ENCODE assay signal across 8 cellular contexts in the genomic region with DNA sequence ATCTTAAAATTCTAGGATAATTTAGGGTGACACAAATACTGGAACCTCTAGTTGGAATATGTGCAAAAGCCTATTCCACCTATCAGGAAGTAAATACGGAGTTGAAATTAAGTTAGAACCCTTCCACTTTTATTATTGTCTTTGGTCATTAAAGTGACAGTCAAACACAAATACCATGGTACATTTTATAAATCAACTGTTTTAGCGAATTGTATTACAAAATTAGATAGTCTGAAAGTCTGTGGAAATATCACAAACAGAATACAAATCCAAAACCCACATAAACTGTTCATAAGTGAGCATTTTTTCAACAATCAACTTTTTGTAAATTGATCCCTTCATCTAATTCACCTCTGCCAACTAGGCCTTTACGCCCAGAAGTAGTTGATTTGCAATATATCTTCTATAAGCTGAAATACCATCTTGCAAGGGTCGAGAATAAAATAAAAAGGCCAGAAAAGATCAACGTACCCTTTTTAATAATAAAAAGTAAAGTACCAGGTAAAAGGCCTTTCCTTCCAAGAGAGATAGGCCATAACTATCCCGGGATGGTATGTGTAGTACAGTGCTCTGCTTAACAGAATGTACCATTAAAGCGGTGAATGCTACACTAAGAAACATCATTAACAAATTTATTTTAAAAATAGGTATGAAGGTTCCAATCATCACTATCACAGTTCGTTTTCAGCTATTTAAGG. TPM values are rescaled to one million over a fixed set of nuclear protein-coding genes. Genes with fewer than 3 reads are reported as not detected.
DNase-seq lines count a peak whose midpoint lies in the region; ATAC-seq, FAIRE-seq and TF ChIP-seq lines count a peak whose summit lies in the region.

No MANE protein-coding gene starts in this region.

- FAIRE-seq in GM12878 (lab: Jason Lieb, UNC) = no peak

- H2AFZ ChIP-seq in GM12878 (ENCODE audit: control insufficient read depth, low read depth, low read length) = no peak overlapping the region

- peak overlapping the region; percentile 98 for H3K27ac ChIP-seq in HEK293 (ENCODE audit: extremely low read depth, low read depth, low read length)
- H3K27ac ChIP-seq in GM12878 (ENCODE audit: control insufficient read depth, insufficient read depth) = peak overlapping the region; percentile 89
- peak overlapping the region; percentile 67 to 79 for H3K27ac ChIP-seq in liver (ENCODE audit: low read depth in 1 of 2, low read length in 2 of 2)
- H3K27ac ChIP-seq in transverse colon = peak overlapping the region; percentile 96 to 99 (median 98)

- WGBS in GM12878 (ENCODE audit: insufficient coverage, insufficient replicate concordance, low lambda C conversion rate, missing lambda C conversion rate) = under 1% methylated on average over 8 of the region's 8 CpGs
- WGBS in liver = 5% methylated on average over 8 of the region's 8 CpGs
- 2 to 3% methylated on average over 8 of the region's 8 CpGs for WGBS in transverse colon (ENCODE audit: low coverage in 1 of 2), 2 donors

- no peaks in the 10 kb centered on the region; the same call in 1 of the 2 replicates for H3K4me1 ChIP-seq in HEK293 (ENCODE audit: control insufficient read depth, insufficient read depth, low read length)
- no peaks in the 10 kb centered on the region; the same call in 1 of the 2 replicates for H3K4me1 ChIP-seq in GM12878 (ENCODE audit: control insufficient read depth, insufficient read depth, low read length)
- peaks cover 8 to 18% (median 10%) of the 10 kb centered on the region in 4 donors for H3K4me1 ChIP-seq in liver (ENCODE audit: control insufficient read depth in 4 of 4, insufficient read depth in 4 of 4, low read length in 3 of 4)
- peaks cover 10 to 57% (median 29%) of the 10 kb centered on the region in 4 donors for H3K4me1 ChIP-seq in transverse colon

- POLR2A ChIA-PET in HEK293 (lab: Yijun Ruan, JAX) (interaction anchor here (0.8 to 1.2 kb wide), 2 partner anchors 10 to 67 kb away, joined by 3 to 4 read pairs; no protein-coding TSS in a partner anchor), GM12878 (lab: Charles Lee) (interaction anchor here (0.6 to 3.1 kb wide), 6 partner anchors 23 to 221 kb away, joined by 3 to 9 read pairs (median 4); no protein-coding TSS in a partner anchor)

- H3K4me3 ChIP-seq in AG09309 (ENCODE audit: control insufficient read depth, low read depth, low read length) (peak overlapping the region; percentile 92), HEK293 (ENCODE audit: low read depth, low read length) (peak overlapping the region; percentile 71), GM12878 (peak overlapping the region; percentile 92), liver (ENCODE audit: low read depth in 1 of 3, low read length in 3 of 3) (peak overlapping the region; percentile 78 to 100 (median 87)), transverse colon (peak overlapping the region; percentile 71 to 88 (median 84))

- no peak for TF ChIP-seq EP300 in GM12878 (IDR thresholded peaks at IDR 0.05; ENCODE audit: borderline replicate concordance in 1 of 2, control insufficient read depth in 1 of 2, low read depth in 2 of 2, low read length in 2 of 2)
- no peak for TF ChIP-seq EP300 in transverse colon (IDR thresholded peaks at IDR 0.05; ENCODE audit: low read depth)

- TF ChIP-seq POLR2A in GM12878 (IDR thresholded peaks at IDR 0.05; ENCODE audit: low read depth, low read length) = no peak
- TF ChIP-seq POLR2A in transverse colon (IDR thresholded peaks at IDR 0.05) = no peak

- H3K9ac ChIP-seq in GM12878 (ENCODE audit: control insufficient read depth, insufficient read depth, low read length) (peak overlapping the region; percentile 93), liver (ENCODE audit: low read depth in 1 of 2, low read length in 2 of 2) (peak overlapping the region; percentile 94 to 97)

- SMC1A ChIA-PET in GM12878 (lab: Charles Lee; ENCODE audit: uncharacterized antibody, unreplicated experiment) = interaction anchor here (1.0 to 7.2 kb wide), 6 partner anchors 19 to 65 kb away, joined by 3 to 74 read pairs (median 6); no protein-coding TSS in a partner anchor

- H3K9me3 ChIP-seq in HEK293 (ENCODE audit: control insufficient read depth, insufficient read depth, low read depth, low read length) = no peaks in the 10 kb centered on the region
- no peaks in the 10 kb centered on the region for H3K9me3 ChIP-seq in GM12878 (replicated peaks; ENCODE audit: control insufficient read depth, insufficient read depth, low read length)
- H3K9me3 ChIP-seq in liver (ENCODE audit: control insufficient read depth in 4 of 4, low read length in 3 of 4) = no peaks in the 10 kb centered on the region
- no peaks in the 10 kb centered on the region for H3K9me3 ChIP-seq in transverse colon

- BruUV-seq in GM12878 (replicated peaks; lab: Mats Ljungman, UMichigan) = TSS peak; percentile 64

- H3K79me2 ChIP-seq in GM12878 (ENCODE audit: control insufficient read depth, insufficient read depth, low read length) = peaks cover 73% of the 10 kb centered on the region

- intact Hi-C loops in GM12878 (cut with micrococcal nuclease; ENCODE audit: unreplicated experiment) = loop anchor here (2.0 kb wide), 1 partner anchor 69 kb away; a partner anchor contains a TSS
- intact Hi-C loops in transverse colon (cut with DNase I; ENCODE audit: low total_unique reads) = loop anchor here (5.0 kb wide), 1 partner anchor 68 kb away; a partner anchor contains a TSS
- intact Hi-C loops in left colon (cut with DNase I, micrococcal nuclease) = no loop called here

- H3K36me3 ChIP-seq in HEK293 (ENCODE audit: control insufficient read depth in 2 of 2, insufficient read depth in 1 of 2, low read length in 2 of 2) (peaks cover 4 to 14% of the 10 kb centered on the region in 2 experiments; a peak in 2 of 3 replicates), GM12878 (ENCODE audit: control insufficient read depth in 2 of 2, insufficient read depth in 2 of 2, low read length in 1 of 2) (peaks cover 0 to 6% of the 10 kb centered on the region in 2 experiments; a peak in 2 of 4 replicates), liver (ENCODE audit: control insufficient read depth in 4 of 4, insufficient read depth in 3 of 4, low read depth in 1 of 4, low read length in 3 of 4) (no peaks in the 10 kb centered on the region), transverse colon (no peaks in the 10 kb centered on the region)

- peak overlapping the region; percentile 75 for H3K4me2 ChIP-seq in GM12878 (ENCODE audit: control insufficient read depth, insufficient read depth)

- in situ Hi-C loops in GM12878 (cut with MboI) (no loop called here), transverse colon (cut with MboI; ENCODE audit: low pct_ligation_motif_present in 1 of 4, low pct_unique_long_range_greater_than_20kb in 1 of 4, low sequenced_read_pairs in 3 of 4) (no loop called here)

- no peak for TF ChIP-seq RAD21 in GM12878 (IDR thresholded peaks at IDR 0.05; ENCODE audit: insufficient read depth, low read depth, low read length)
- no peak for TF ChIP-seq RAD21 in liver (IDR thresholded peaks at IDR 0.05)

- CTCF ChIA-PET in HEK293 (lab: Yijun Ruan, JAX) = no interaction called here
- CTCF ChIA-PET in GM12878 (lab: Yijun Ruan, JAX) = interaction anchor here (1.1 to 6.8 kb wide), 7 partner anchors 26 to 44 kb away, joined by 3 to 44 read pairs (median 3); no protein-coding TSS in a partner anchor

- RAD21 ChIA-PET in GM12878 (lab: Charles Lee; ENCODE audit: unreplicated experiment) = interaction anchor here (0.6 to 2.5 kb wide), 6 partner anchors 9 to 242 kb away, joined by 3 to 12 read pairs (median 3); a partner anchor contains a TSS

- DNase-seq in AG09309 (ENCODE audit: low read depth) = no peak
- no peak for DNase-seq in GM12878 (ENCODE audit: low read depth, low spot score)
- no peak for DNase-seq in transverse colon
- DNase-seq in stimulated activated CD4-positive, alpha-beta T cell treated with anti-CD3 and anti-CD28 coated beads, Interleukin-4, amount 100 ng/mL, for 24 hours = no peak
- DNase-seq in left colon = no peak

- no peaks in the 10 kb centered on the region for H3K27me3 ChIP-seq in GM12878 (replicated peaks in 1 of 2; ENCODE audit: control insufficient read depth in 2 of 2, insufficient read depth in 2 of 2, low read length in 1 of 2)
- no peaks in the 10 kb centered on the region for H3K27me3 ChIP-seq in liver (ENCODE audit: control insufficient read depth in 4 of 4, insufficient read depth in 4 of 4, low read length in 3 of 4)
- no peaks in the 10 kb centered on the region for H3K27me3 ChIP-seq in transverse colon

- H4K20me1 ChIP-seq in GM12878 (ENCODE audit: control insufficient read depth, insufficient read depth) = no peaks in the 10 kb centered on the region

- ATAC-seq in GM12878 (no peak), left colon (no peak), GM21526 (IDR thresholded peaks at IDR 0.05; ENCODE audit: low FRiP score, unreplicated experiment) (no peak)

- TF ChIP-seq CTCF in AG09309 (IDR thresholded peaks at IDR 0.05; ENCODE audit: control insufficient read depth, insufficient read depth, low read depth, low read length, missing control alignments) (no peak), HEK293 (tag by site-specific recombination; IDR thresholded peaks at IDR 0.05) (no peak), GM12878 (IDR thresholded peaks at IDR 0.05 in 2 of 3, conservative IDR thresholded peaks at IDR 0.05 in 1 of 3; ENCODE audit: control insufficient read depth in 2 of 3, extremely low read depth in 1 of 3, insufficient read depth in 1 of 3, low read depth in 3 of 3, low read length in 3 of 3) (no peak), liver (IDR thresholded peaks at IDR 0.05; ENCODE audit: low read depth, low read length, missing input control) (no peak), transverse colon (IDR thresholded peaks at IDR 0.05) (no peak)

TF ChIP-seq in liver, 16 proteins besides CTCF, POLR2A, EP300 and RAD21 (continues in another document):
- TF ChIP-seq TAF1 (conservative IDR thresholded peaks at IDR 0.05) (no peak), JUND (IDR thresholded peaks at IDR 0.05) (no peak)

RNA-seq across cellular contexts. Expression of a gene that starts 1.3 kb away (rescaled TPM):
- total RNA-seq in GM12878 (2013; cell fraction: nucleolus; rRNA removed) = 756 and 775 TPM in 2 replicates
- 81.6 and 89.0 TPM in 2 replicates for total RNA-seq in GM12878 (2014; rRNA removed)
- 81.4 and 96.3 TPM in 2 replicates for total RNA-seq in GM12878 (2014; rRNA removed; fragmentation: Illumina TruSeq; extraction: Trizol)
- 71.0 and 78.8 TPM in 2 replicates for total RNA-seq in GM12878 (2021)
- 59.4 TPM for polyA plus RNA-seq in GM12878 (2011; ENCODE audit: low read depth)
- polyA plus RNA-seq in GM12878 (2011; rRNA removed) = 83.7 and 114 TPM in 2 replicates
- 34.3 and 50.2 TPM in 2 replicates for polyA plus RNA-seq in GM12878 (2011; cell fraction: cytosol; rRNA removed)
- polyA plus RNA-seq in GM12878 (2011; cell fraction: nucleus; rRNA removed) = 129 and 138 TPM in 2 replicates
- 52.3 and 70.2 TPM in 2 replicates for polyA plus RNA-seq in GM12878 (2012)
- 106 and 137 TPM in 2 replicates for polyA plus RNA-seq in GM12878 (2014; fragmentation: Illumina TruSeq; extraction: Trizol)
- 10 to 100 TPM; 26.2 to 30.6 TPM for polyA plus RNA-seq in GM12878 (2014; fragmentation: Nextera tagmentation; extraction: Ambion mirVana)
- polyA plus RNA-seq in GM12878 (2014; rRNA removed) = 40.9 and 45.4 TPM in 2 replicates
- 10 to 100 TPM; 27.1 to 33.9 TPM for polyA plus RNA-seq in GM12878 (2016; fragmentation: Nextera tagmentation; extraction: Ambion mirVana)
- 177 and 275 TPM in 2 replicates for polyA minus RNA-seq in GM12878 (2011; rRNA and poly(A)+ RNA removed)
- polyA minus RNA-seq in GM12878 (2011; cell fraction: cytosol; rRNA and poly(A)+ RNA removed) = 60.3 and 62.2 TPM in 2 replicates
- polyA minus RNA-seq in GM12878 (2011; cell fraction: nucleus; rRNA and poly(A)+ RNA removed) = 135 and 222 TPM in 2 replicates
- total RNA-seq in liver = 10 to 100 TPM; 65.9 to 82.7 TPM
- 10 to 100 TPM; 13.4 to 36.4 TPM for polyA plus RNA-seq in liver
- 100 to 1,000 TPM; 103 to 181 (median 115) TPM for total RNA-seq in transverse colon
- total RNA-seq in left colon = 10 to 100 TPM; 81.3 to 89.0 TPM

Comparison
In these comparisons a context has a peak if more than half of its experiments do, and no peak if none do; other contexts are left out.
1. intact Hi-C loops: an anchor here in GM12878 (2.0 kb wide) and transverse colon (5.0 kb wide); none called in left colon.